20 cellular contexts compared by ENCODE assay signal in genomic region chr3:39086066-39086657, GRCh38. TPM values are rescaled to one million over a fixed set of nuclear protein-coding genes. Genes with fewer than 3 reads are reported as not detected.
DNase-seq lines count a peak whose midpoint lies in the region; ATAC-seq, FAIRE-seq and TF ChIP-seq lines count a peak whose summit lies in the region.
"Had no signal": no experiment of that assay in that cellular context is flagged by ENCODE, and none has a peak within 500 bp of the region (broad histone marks: within the 10 kb centered on the region; RNA-seq: fewer than 3 reads in every experiment).

No MANE protein-coding gene starts in this region.

- ATAC-seq in GM19395 (IDR thresholded peaks at IDR 0.05; ENCODE audit: unreplicated experiment) = peak; percentile 75
- peak; percentile 76 for ATAC-seq in HG02938 (IDR thresholded peaks at IDR 0.05; ENCODE audit: unreplicated experiment)
- peak; percentile 28; the same call in 2 of the 3 replicates for ATAC-seq in GM12878
- no peak for ATAC-seq in HG02588 (IDR thresholded peaks at IDR 0.05; ENCODE audit: unreplicated experiment)
- no peak for ATAC-seq in heart left ventricle
- ATAC-seq: activated naive CD4-positive, alpha-beta T cell treated with anti-CD3 and anti-CD28 coated beads, Interleukin-2, amount 50 U/mL, for 72 hours had no signal

- no TSS peak for BruUV-seq in GM12878 (replicated peaks; lab: Mats Ljungman, UMichigan)

- RAD21 ChIA-PET in GM12878 (lab: Charles Lee; ENCODE audit: unreplicated experiment) = no interaction called here

- no peak overlapping the region for H3K9ac ChIP-seq in GM12878 (ENCODE audit: control insufficient read depth, insufficient read depth, low read length)

- no peak for DNase-seq in GM12864 (ENCODE audit: low read depth)
- no peak for DNase-seq in GM12878 (ENCODE audit: low read depth, low spot score)
- DNase-seq in HuH-7.5 (ENCODE audit: low spot score) = no peak
- DNase-seq in activated T-cell treated with anti-CD3 and anti-CD28 coated beads for 4 hours = no peak
- no peak for DNase-seq in heart left ventricle
- DNase-seq: ACHN; activated CD4-positive, alpha-beta T cell treated with anti-CD3 and anti-CD28 coated beads for 48 hours; erythroblast; glutamatergic neuron; H7; KBM-7; NCI-H1092; NCI-H2107; NCI-H526 treated with DMSO at 0.1 percent for 48 hours had no signal

- no peak for TF ChIP-seq EP300 in GM12878 (IDR thresholded peaks at IDR 0.05; ENCODE audit: borderline replicate concordance in 1 of 2, control insufficient read depth in 1 of 2, low read depth in 2 of 2, low read length in 2 of 2)

- CTCF ChIA-PET in GM12878 (lab: Yijun Ruan, JAX) = interaction anchor here (1.2 to 1.4 kb wide), 2 partner anchors 30 to 202 kb away, joined by 3 to 6 read pairs; no protein-coding TSS in a partner anchor

- no peak overlapping the region for H2AFZ ChIP-seq in GM12878 (ENCODE audit: control insufficient read depth, low read depth, low read length)

- H3K36me3 ChIP-seq in GM12878 (ENCODE audit: control insufficient read depth in 2 of 2, insufficient read depth in 2 of 2, low read length in 1 of 2) (peaks cover 3 to 10% of the 10 kb centered on the region in 2 experiments; a peak in 2 of 4 replicates), heart left ventricle (peaks cover 0 to 90% (median 84%) of the 10 kb centered on the region in 9 donors)

- H3K4me1 ChIP-seq in GM12878 (ENCODE audit: control insufficient read depth, insufficient read depth, low read length) = 0 out of 2 replicates have a peak, but pooled peaks cover 2% of the 10 kb centered on the region
- no peaks in the 10 kb centered on the region for H3K4me1 ChIP-seq in heart left ventricle

- no peak overlapping the region for H3K27ac ChIP-seq in GM12878 (ENCODE audit: control insufficient read depth, insufficient read depth)
- no peak overlapping the region for H3K27ac ChIP-seq in heart left ventricle
- H3K27ac ChIP-seq: HL-60 had no signal

- H3K4me3 ChIP-seq in GM12864 (ENCODE audit: low read depth, low read length) (no peak overlapping the region), GM12878 (no peak overlapping the region), heart left ventricle (no peak overlapping the region)

- no peak overlapping the region for H3K4me2 ChIP-seq in GM12878 (ENCODE audit: control insufficient read depth, insufficient read depth)

- 1% methylated on average over 4 of the region's 4 CpGs for WGBS in GM12878 (ENCODE audit: insufficient coverage, insufficient replicate concordance, low lambda C conversion rate, missing lambda C conversion rate)
- 85 to 92% (median 90%) methylated on average over 4 of the region's 4 CpGs for WGBS in heart left ventricle, 4 donors

- POLR2A ChIA-PET in GM12878 (lab: Charles Lee) = no interaction called here

- TF ChIP-seq POLR2A in GM12878 (IDR thresholded peaks at IDR 0.05; ENCODE audit: low read depth, low read length) = no peak
- TF ChIP-seq POLR2A in heart left ventricle (IDR thresholded peaks at IDR 0.05) = no peak

- intact Hi-C loops in GM12878 (cut with micrococcal nuclease; ENCODE audit: unreplicated experiment) = no loop called here
- intact Hi-C loops in heart left ventricle (cut with DNase I) = no loop called here

- no peaks in the 10 kb centered on the region for H3K27me3 ChIP-seq in GM12878 (replicated peaks in 1 of 2; ENCODE audit: control insufficient read depth in 2 of 2, insufficient read depth in 2 of 2, low read length in 1 of 2)
- no peaks in the 10 kb centered on the region for H3K27me3 ChIP-seq in heart left ventricle

- peak; percentile 22 for TF ChIP-seq CTCF in GM12864 (IDR thresholded peaks at IDR 0.05; ENCODE audit: low read depth, low read length, missing control alignments)
- TF ChIP-seq CTCF in GM12878 (IDR thresholded peaks at IDR 0.05 in 2 of 3, conservative IDR thresholded peaks at IDR 0.05 in 1 of 3; ENCODE audit: control insufficient read depth in 2 of 3, extremely low read depth in 1 of 3, insufficient read depth in 1 of 3, low read depth in 3 of 3, low read length in 3 of 3) = 0 out of 6 replicates have a peak, but pooled peaks of 1 of the 3 experiments have one; percentile 18
- no peak for TF ChIP-seq CTCF in heart left ventricle (IDR thresholded peaks at IDR 0.05)

- no peaks in the 10 kb centered on the region for H3K79me2 ChIP-seq in GM12878 (ENCODE audit: control insufficient read depth, insufficient read depth, low read length)

- FAIRE-seq in GM12878 (lab: Jason Lieb, UNC) = no peak
- FAIRE-seq: RCC 7860 had no signal

- H3K9me3 ChIP-seq in GM12878 (replicated peaks; ENCODE audit: control insufficient read depth, insufficient read depth, low read length) (no peaks in the 10 kb centered on the region), heart left ventricle (no peaks in the 10 kb centered on the region)

- SMC1A ChIA-PET in GM12878 (lab: Charles Lee; ENCODE audit: uncharacterized antibody, unreplicated experiment) = interaction anchor here (1.2 kb wide), 1 partner anchor 20 kb away, joined by 3 read pairs; no protein-coding TSS in a partner anchor

- no peak for TF ChIP-seq RAD21 in GM12878 (IDR thresholded peaks at IDR 0.05; ENCODE audit: insufficient read depth, low read depth, low read length)

- in situ Hi-C loops in GM12878 (cut with MboI) = no loop called here

- no peaks in the 10 kb centered on the region for H4K20me1 ChIP-seq in GM12878 (ENCODE audit: control insufficient read depth, insufficient read depth)

RNA-seq across cellular contexts. Expression of gene GORASP1, which starts 21.3 kb away (rescaled TPM):
- total RNA-seq in GM12878 (2013; cell fraction: nucleolus; rRNA removed) = 58.3 and 75.7 TPM in 2 replicates
- total RNA-seq in GM12878 (2014; rRNA removed) = 27.6 and 28.0 TPM in 2 replicates
- total RNA-seq in GM12878 (2014; rRNA removed; fragmentation: Illumina TruSeq; extraction: Trizol) = 16.7 and 16.8 TPM in 2 replicates
- 29.3 and 32.9 TPM in 2 replicates for total RNA-seq in GM12878 (2021)
- polyA plus RNA-seq in GM12878 (2011; ENCODE audit: low read depth) = 21.6 TPM
- 20.6 and 28.8 TPM in 2 replicates for polyA plus RNA-seq in GM12878 (2011; rRNA removed)
- polyA plus RNA-seq in GM12878 (2011; cell fraction: cytosol; rRNA removed) = 25.5 and 35.6 TPM in 2 replicates
- polyA plus RNA-seq in GM12878 (2011; cell fraction: nucleus; rRNA removed) = 131 and 134 TPM in 2 replicates
- 19.5 and 23.4 TPM in 2 replicates for polyA plus RNA-seq in GM12878 (2012)
- 23.2 and 25.1 TPM in 2 replicates for polyA plus RNA-seq in GM12878 (2014; fragmentation: Illumina TruSeq; extraction: Trizol)
- 1 to 10 TPM; 3.6 to 5.0 TPM for polyA plus RNA-seq in GM12878 (2014; fragmentation: Nextera tagmentation; extraction: Ambion mirVana)
- polyA plus RNA-seq in GM12878 (2014; rRNA removed) = 32.7 and 35.1 TPM in 2 replicates
- 10 to 100 TPM; 18.0 to 23.2 TPM for polyA plus RNA-seq in GM12878 (2016; fragmentation: Nextera tagmentation; extraction: Ambion mirVana)
- polyA minus RNA-seq in GM12878 (2011; rRNA and poly(A)+ RNA removed) = 17.7 and 29.2 TPM in 2 replicates
- 8.6 and 9.8 TPM in 2 replicates for polyA minus RNA-seq in GM12878 (2011; cell fraction: cytosol; rRNA and poly(A)+ RNA removed)
- polyA minus RNA-seq in GM12878 (2011; cell fraction: nucleus; rRNA and poly(A)+ RNA removed) = 36.4 and 47.1 TPM in 2 replicates
- total RNA-seq in heart left ventricle = 10 to 100 TPM; 35.3 to 52.5 (median 42.3) TPM
- polyA plus RNA-seq in heart left ventricle = 10 to 100 TPM; 19.9 to 43.3 TPM

RNA-seq across cellular contexts. Expression of gene TTC21A, which starts 21.3 kb away (rescaled TPM):
- 10.3 and 13.6 TPM in 2 replicates for total RNA-seq in GM12878 (2013; cell fraction: nucleolus; rRNA removed)
- total RNA-seq in GM12878 (2014; rRNA removed) = 0.93 and 2.2 TPM in 2 replicates
- total RNA-seq in GM12878 (2014; rRNA removed; fragmentation: Illumina TruSeq; extraction: Trizol) = 0.67 and 1.1 TPM in 2 replicates
- total RNA-seq in GM12878 (2021) = 2.6 and 2.7 TPM in 2 replicates
- 2.2 TPM for polyA plus RNA-seq in GM12878 (2011; ENCODE audit: low read depth)
- polyA plus RNA-seq in GM12878 (2011; rRNA removed) = 1.1 and 1.2 TPM in 2 replicates
- 0.69 and 1.0 TPM in 2 replicates for polyA plus RNA-seq in GM12878 (2011; cell fraction: cytosol; rRNA removed)
- polyA plus RNA-seq in GM12878 (2011; cell fraction: nucleus; rRNA removed) = 7.0 and 7.7 TPM in 2 replicates
- 2.8 and 3.8 TPM in 2 replicates for polyA plus RNA-seq in GM12878 (2012)
- polyA plus RNA-seq in GM12878 (2014; fragmentation: Illumina TruSeq; extraction: Trizol) = 1.6 and 2.1 TPM in 2 replicates
- polyA plus RNA-seq in GM12878 (2014; fragmentation: Nextera tagmentation; extraction: Ambion mirVana) = under 1 TPM; 0.62 to 0.68 TPM
- 3.2 and 3.8 TPM in 2 replicates for polyA plus RNA-seq in GM12878 (2014; rRNA removed)
- 1 to 10 TPM; 1.0 to 1.2 TPM for polyA plus RNA-seq in GM12878 (2016; fragmentation: Nextera tagmentation; extraction: Ambion mirVana)
- 1.1 and 2.0 TPM in 2 replicates for polyA minus RNA-seq in GM12878 (2011; rRNA and poly(A)+ RNA removed)
- not detected in 2 replicates for polyA minus RNA-seq in GM12878 (2011; cell fraction: cytosol; rRNA and poly(A)+ RNA removed)
- 2.0 and 2.4 TPM in 2 replicates for polyA minus RNA-seq in GM12878 (2011; cell fraction: nucleus; rRNA and poly(A)+ RNA removed)
- total RNA-seq in heart left ventricle = 1 to 10 TPM in 7 of 9 donors, under 1 TPM in 2; 0.83 to 4.8 (median 2.0) TPM
- polyA plus RNA-seq in heart left ventricle = 1 to 10 TPM in 1 of 2 donors, under 1 TPM in 1; 0.72 to 1.9 TPM

RNA-seq across cellular contexts. Expression of gene WDR48, which starts 34.3 kb away (rescaled TPM):
- 75.6 and 81.8 TPM in 2 replicates for total RNA-seq in GM12878 (2013; cell fraction: nucleolus; rRNA removed)
- total RNA-seq in GM12878 (2014; rRNA removed) = 20.2 and 22.7 TPM in 2 replicates
- total RNA-seq in GM12878 (2014; rRNA removed; fragmentation: Illumina TruSeq; extraction: Trizol) = 30.0 and 30.3 TPM in 2 replicates
- total RNA-seq in GM12878 (2021) = 27.8 and 28.7 TPM in 2 replicates
- 24.3 TPM for polyA plus RNA-seq in GM12878 (2011; ENCODE audit: low read depth)
- polyA plus RNA-seq in GM12878 (2011; rRNA removed) = 43.8 and 63.5 TPM in 2 replicates
- polyA plus RNA-seq in GM12878 (2011; cell fraction: cytosol; rRNA removed) = 15.0 and 18.5 TPM in 2 replicates
- polyA plus RNA-seq in GM12878 (2011; cell fraction: nucleus; rRNA removed) = 28.6 and 34.7 TPM in 2 replicates
- polyA plus RNA-seq in GM12878 (2012) = 17.5 and 21.2 TPM in 2 replicates
- polyA plus RNA-seq in GM12878 (2014; fragmentation: Illumina TruSeq; extraction: Trizol) = 36.7 and 40.3 TPM in 2 replicates
- 10 to 100 TPM; 16.8 to 17.1 TPM for polyA plus RNA-seq in GM12878 (2014; fragmentation: Nextera tagmentation; extraction: Ambion mirVana)
- 17.0 and 18.7 TPM in 2 replicates for polyA plus RNA-seq in GM12878 (2014; rRNA removed)
- polyA plus RNA-seq in GM12878 (2016; fragmentation: Nextera tagmentation; extraction: Ambion mirVana) = 10 to 100 TPM; 38.4 to 40.6 TPM
- 23.2 and 51.3 TPM in 2 replicates for polyA minus RNA-seq in GM12878 (2011; rRNA and poly(A)+ RNA removed)
- 11.0 and 19.8 TPM in 2 replicates for polyA minus RNA-seq in GM12878 (2011; cell fraction: cytosol; rRNA and poly(A)+ RNA removed)
- 18.9 and 19.0 TPM in 2 replicates for polyA minus RNA-seq in GM12878 (2011; cell fraction: nucleus; rRNA and poly(A)+ RNA removed)
- 10 to 100 TPM; 17.9 to 35.4 (median 23.6) TPM for total RNA-seq in heart left ventricle
- 10 to 100 TPM in 1 of 2 donors, 1 to 10 TPM in 1; 8.0 to 13.6 TPM for polyA plus RNA-seq in heart left ventricle

RNA-seq across cellular contexts. Expression of gene SCN11A, which starts 34.4 kb away (rescaled TPM):
- total RNA-seq in GM12878 (2013; cell fraction: nucleolus; rRNA removed) = 1.0 and 1.3 TPM in 2 replicates
- 0.05 and 0.06 TPM in 2 replicates for total RNA-seq in GM12878 (2014; rRNA removed)
- total RNA-seq in GM12878 (2014; rRNA removed; fragmentation: Illumina TruSeq; extraction: Trizol) = under 0.01 and 0.05 TPM in 2 replicates
- total RNA-seq in GM12878 (2021) = not detected in 2 replicates
- polyA plus RNA-seq in GM12878 (2011; ENCODE audit: low read depth) = 0.04 TPM
- 0.13 and 0.14 TPM in 2 replicates for polyA plus RNA-seq in GM12878 (2011; rRNA removed)
- 0.02 and 0.03 TPM in 2 replicates for polyA plus RNA-seq in GM12878 (2011; cell fraction: cytosol; rRNA removed)
- polyA plus RNA-seq in GM12878 (2011; cell fraction: nucleus; rRNA removed) = 0.19 and 0.31 TPM in 2 replicates
- polyA plus RNA-seq in GM12878 (2012) = 0.04 and 0.07 TPM in 2 replicates
- 0.04 and 0.11 TPM in 2 replicates for polyA plus RNA-seq in GM12878 (2014; fragmentation: Illumina TruSeq; extraction: Trizol)
- not detected for polyA plus RNA-seq in GM12878 (2014; fragmentation: Nextera tagmentation; extraction: Ambion mirVana)
- 0.03 TPM in 2 replicates for polyA plus RNA-seq in GM12878 (2014; rRNA removed)
- polyA plus RNA-seq in GM12878 (2016; fragmentation: Nextera tagmentation; extraction: Ambion mirVana) = under 1 TPM in 1 of 2 experiments, not detected in 1; 0.03 TPM
- polyA minus RNA-seq in GM12878 (2011; rRNA and poly(A)+ RNA removed) = 0.07 TPM in 1 of 2 replicates, not detected in the other
- not detected in 2 replicates for polyA minus RNA-seq in GM12878 (2011; cell fraction: cytosol; rRNA and poly(A)+ RNA removed)
- 0.12 and 0.19 TPM in 2 replicates for polyA minus RNA-seq in GM12878 (2011; cell fraction: nucleus; rRNA and poly(A)+ RNA removed)
- total RNA-seq in heart left ventricle = under 1 TPM in 6 of 9 donors, not detected in 3; 0.05 to 0.13 (median 0.09) TPM
- polyA plus RNA-seq in heart left ventricle = under 1 TPM in 1 of 2 donors, not detected in 1; 0.03 TPM

Comparison
In these comparisons a context has a peak if more than half of its experiments do, and no peak if none do; other contexts are left out.
1. ATAC-seq: peak in GM19395 (single experiment), HG02938 (single experiment) and GM12878 (single experiment); none in HG02588 (single experiment) and heart left ventricle (0 of 4).